8 cellular contexts compared by ENCODE assay signal in the genomic region with DNA sequence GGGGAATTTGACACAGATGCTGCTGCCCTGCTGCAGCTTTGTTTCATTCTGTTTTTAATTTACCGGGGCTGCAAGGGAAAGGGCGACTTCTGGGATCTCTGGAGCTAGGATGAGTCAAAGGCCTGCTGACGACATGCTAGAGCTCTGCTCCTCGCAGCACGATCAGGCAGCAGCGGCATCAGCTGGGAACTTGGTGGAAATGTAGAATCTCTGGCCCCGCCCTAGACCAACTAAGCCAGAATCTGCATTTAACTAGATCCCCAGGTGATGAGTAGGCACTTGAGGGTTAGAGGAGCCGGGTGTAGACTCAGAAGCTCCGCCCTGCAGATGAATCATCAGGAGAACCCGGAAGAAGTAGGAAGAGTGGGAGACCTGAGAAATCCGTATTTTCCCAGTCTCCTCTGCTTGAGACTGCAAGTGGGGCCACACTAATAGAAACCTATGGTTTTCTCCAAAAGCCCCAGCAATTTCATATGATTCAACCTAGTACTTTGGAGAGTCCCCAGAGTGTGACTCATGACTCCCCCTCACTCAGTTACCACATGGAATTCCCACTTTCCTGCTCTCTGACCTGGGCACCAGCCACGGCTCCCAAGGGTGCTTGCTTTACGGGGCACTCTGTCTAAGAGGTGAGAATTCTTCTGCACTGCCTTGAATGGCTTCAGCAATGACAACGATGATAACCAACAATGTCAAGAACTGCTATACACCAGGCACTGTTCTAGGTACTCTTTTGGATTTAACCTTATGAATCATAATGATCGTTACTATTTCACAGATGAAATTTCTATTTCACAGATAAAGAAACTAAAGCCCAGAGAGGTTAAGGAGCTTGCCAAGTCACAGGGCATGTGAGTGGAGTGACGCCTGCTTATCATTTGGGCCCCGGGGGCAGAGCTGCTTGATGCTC. TPM values are rescaled to one million over a fixed set of nuclear protein-coding genes. Genes with fewer than 3 reads are reported as not detected.
A peak's percentile ranks its signal among the peaks of the same experiment; 100 is the strongest.
DNase-seq lines count a peak whose midpoint lies in the region; ATAC-seq and TF ChIP-seq lines count a peak whose summit lies in the region.

No MANE protein-coding gene starts in this region.

- intact Hi-C loops in lower lobe of right lung (cut with DNase I): no loop called here

- peaks cover 44% of the 10 kb centered on the region for H3K4me1 Mint-ChIP-seq in stimulated activated naive CD8-positive, alpha-beta T cell treated with anti-CD3 and anti-CD28 coated beads, Interleukin-15, amount 100 ng/mL, for 72 hours

- no peaks in the 10 kb centered on the region for H3K36me3 ChIP-seq in lower lobe of right lung

- H3K4me3 Mint-ChIP-seq in stimulated activated naive CD8-positive, alpha-beta T cell treated with anti-CD3 and anti-CD28 coated beads, Interleukin-15, amount 100 ng/mL, for 72 hours: peak overlapping the region; percentile 46 to 66

- ATAC-seq in GM19023 (IDR thresholded peaks at IDR 0.05; ENCODE audit: unreplicated experiment) (peak; percentile 65), HG03565 (IDR thresholded peaks at IDR 0.05; ENCODE audit: unreplicated experiment) (peak; percentile 38), lower lobe of right lung (peak; percentile 85 to 86)
- ATAC-seq in stimulated activated naive CD8-positive, alpha-beta T cell treated with anti-CD3 and anti-CD28 coated beads, Interleukin-15, amount 100 ng/mL, for 72 hours: peak; percentile 94

- no peak overlapping the region for H3K4me3 ChIP-seq in lower lobe of right lung

- peak overlapping the region; percentile 43 to 96 for H3K27ac Mint-ChIP-seq in stimulated activated naive CD8-positive, alpha-beta T cell treated with anti-CD3 and anti-CD28 coated beads, Interleukin-15, amount 100 ng/mL, for 72 hours

- no peak for TF ChIP-seq CTCF in lower lobe of right lung (IDR thresholded peaks at IDR 0.05)

- peaks cover 62% of the 10 kb centered on the region for H3K27me3 Mint-ChIP-seq in stimulated activated naive CD8-positive, alpha-beta T cell treated with anti-CD3 and anti-CD28 coated beads, Interleukin-15, amount 100 ng/mL, for 72 hours

- H3K9me3 Mint-ChIP-seq in stimulated activated naive CD8-positive, alpha-beta T cell treated with anti-CD3 and anti-CD28 coated beads, Interleukin-15, amount 100 ng/mL, for 72 hours: peaks cover 6% of the 10 kb centered on the region in 2 donors

- H3K27ac ChIP-seq in lower lobe of right lung: no peak overlapping the region

- H3K27me3 ChIP-seq in lower lobe of right lung (ENCODE audit: low read depth): no peaks in the 10 kb centered on the region

- DNase-seq in AG08396 (ENCODE audit: low spot score) (peak; percentile 63), RPMI8226 (peak; percentile 87), brain pericyte (ENCODE audit: low read depth, low spot score) (peak; percentile 58), lower lobe of right lung (no peak), NAMALWA (ENCODE audit: low spot score) (no peak)
- DNase-seq in stimulated activated naive CD8-positive, alpha-beta T cell treated with anti-CD3 and anti-CD28 coated beads, Interleukin-15, amount 100 ng/mL, for 72 hours: peak; percentile 55 to 79

- peaks cover 4% of the 10 kb centered on the region for H3K4me1 ChIP-seq in lower lobe of right lung

- no peaks in the 10 kb centered on the region for H3K9me3 ChIP-seq in lower lobe of right lung

RNA-seq across cellular contexts. Expression of a gene that starts 18.1 kb away (rescaled TPM):
- total RNA-seq in lower lobe of right lung: 0.59 TPM

RNA-seq across cellular contexts. Expression of a gene that starts 49.4 kb away (rescaled TPM):
- total RNA-seq in lower lobe of right lung: 19.1 TPM

RNA-seq across cellular contexts. Expression of a gene that starts 52.0 kb away (rescaled TPM):
- total RNA-seq in lower lobe of right lung: 18.3 TPM

Comparison
In these comparisons a context has a peak if more than half of its experiments do, and no peak if none do; other contexts are left out.
1. DNase-seq: peak in AG08396 (single experiment), RPMI8226 (single experiment), brain pericyte (single experiment) and stimulated activated naive CD8-positive, alpha-beta T cell treated with anti-CD3 and anti-CD28 coated beads, Interleukin-15, amount 100 ng/mL, for 72 hours (2 of 2); none in lower lobe of right lung (single experiment) and NAMALWA (single experiment).
2. ATAC-seq: peak in every context shown above with its lines; median percentile 94 in stimulated activated naive CD8-positive, alpha-beta T cell treated with anti-CD3 and anti-CD28 coated beads, Interleukin-15, amount 100 ng/mL, for 72 hours; 86 in lower lobe of right lung; 65 in GM19023; 38 in HG03565.